In genomic region chr17:38733315-38734234, GRCh38 we compare ENCODE assay signal across 10 cellular contexts. TPM values are rescaled to one million over a fixed set of nuclear protein-coding genes. Genes with fewer than 3 reads are reported as not detected.
DNase-seq lines count a peak whose midpoint lies in the region; ATAC-seq and TF ChIP-seq lines count a peak whose summit lies in the region.
"Had no signal": no experiment of that assay in that cellular context is flagged by ENCODE, and none has a peak within 500 bp of the region (broad histone marks: within the 10 kb centered on the region; RNA-seq: fewer than 3 reads in every experiment).

No MANE protein-coding gene starts in this region.

- DNase-seq in AG09309 (ENCODE audit: low read depth) (no peak), GM12865 (ENCODE audit: low read depth) (peak; percentile 57), immature natural killer cell (no peak), NCI-H345 treated with DMSO at 0.1 percent for 48 hours (lab: John Stamatoyannopoulos, UW; ENCODE audit: unreplicated experiment) (no peak), GM03348 (ENCODE audit: low spot score) (no peak)
- DNase-seq in activated CD4-positive, alpha-beta memory T cell treated with anti-CD3 and anti-CD28 coated beads for 36 hours: peak; percentile 50
- DNase-seq: left ventricle myocardium superior, NCI-H1436 treated with DMSO at 0.1 percent for 48 hours had no signal

- H3K4me3 Mint-ChIP-seq in activated CD4-positive, alpha-beta memory T cell treated with anti-CD3 and anti-CD28 coated beads for 36 hours: no peak overlapping the region
- H3K4me3 Mint-ChIP-seq in immature natural killer cell: peak overlapping the region in 2 of 5 donors; percentile 68 to 97

- H3K4me3 ChIP-seq in AG09309 (ENCODE audit: control insufficient read depth, low read depth, low read length) (no peak overlapping the region), GM12865 (ENCODE audit: low read depth, low read length) (no peak overlapping the region)

- H3K9me3 Mint-ChIP-seq in activated CD4-positive, alpha-beta memory T cell treated with anti-CD3 and anti-CD28 coated beads for 36 hours: no peaks in the 10 kb centered on the region
- no peaks in the 10 kb centered on the region for H3K9me3 Mint-ChIP-seq in immature natural killer cell

- intact Hi-C loops in activated CD4-positive, alpha-beta memory T cell treated with anti-CD3 and anti-CD28 coated beads for 36 hours (cut with micrococcal nuclease): loop anchor here (2.0 to 5.0 kb wide), 2 partner anchors 17 to 176 kb away; no protein-coding TSS in a partner anchor

- POLR2A ChIA-PET in activated CD4-positive, alpha-beta memory T cell treated with anti-CD3 and anti-CD28 coated beads for 36 hours (lab: Charles Lee): interaction anchor here (1.0 to 1.4 kb wide), 2 partner anchors 18 to 56 kb away, joined by 4 to 9 read pairs; partner anchors contain the start of gene PSMB3

- peak overlapping the region; percentile 50 for H3K27ac Mint-ChIP-seq in activated CD4-positive, alpha-beta memory T cell treated with anti-CD3 and anti-CD28 coated beads for 36 hours
- H3K27ac Mint-ChIP-seq in immature natural killer cell: peak overlapping the region; percentile 67 to 97 (median 88)

- CTCF ChIA-PET in activated CD4-positive, alpha-beta memory T cell treated with anti-CD3 and anti-CD28 coated beads for 36 hours (lab: Charles Lee): interaction anchor here (2.1 to 8.1 kb wide), 8 partner anchors 17 to 175 kb away, joined by 6 to 210 read pairs (median 31); partner anchors contain the start of genes EPOP, MLLT6 and PSMB3

- no peaks in the 10 kb centered on the region for H3K27me3 Mint-ChIP-seq in activated CD4-positive, alpha-beta memory T cell treated with anti-CD3 and anti-CD28 coated beads for 36 hours
- peaks cover under 1 to 17% (median 8%) of the 10 kb centered on the region in 3 donors for H3K27me3 Mint-ChIP-seq in immature natural killer cell (ENCODE audit: low read depth in 3 of 3)

- ATAC-seq in GM18870 (IDR thresholded peaks at IDR 0.05; ENCODE audit: unreplicated experiment): no peak
- no peak for ATAC-seq in GM21526 (IDR thresholded peaks at IDR 0.05; ENCODE audit: low FRiP score, unreplicated experiment)

- TF ChIP-seq CTCF in AG09309 (IDR thresholded peaks at IDR 0.05; ENCODE audit: control insufficient read depth, insufficient read depth, low read depth, low read length, missing control alignments) (peak; percentile 14), GM12865 (IDR thresholded peaks at IDR 0.05; ENCODE audit: insufficient read depth, low read depth, low read length, missing control alignments) (peak; percentile 40)

- peaks cover 12% of the 10 kb centered on the region for H3K36me3 Mint-ChIP-seq in activated CD4-positive, alpha-beta memory T cell treated with anti-CD3 and anti-CD28 coated beads for 36 hours
- H3K36me3 Mint-ChIP-seq in immature natural killer cell: peaks cover 0 to 7% (median 0%) of the 10 kb centered on the region in 3 donors

- peaks cover 52% of the 10 kb centered on the region for H3K4me1 Mint-ChIP-seq in activated CD4-positive, alpha-beta memory T cell treated with anti-CD3 and anti-CD28 coated beads for 36 hours (ENCODE audit: low read depth)
- H3K4me1 Mint-ChIP-seq in immature natural killer cell: peaks cover 57 to 62% of the 10 kb centered on the region in 2 donors

RNA-seq across cellular contexts. Expression of gene CISD3, which starts 3.4 kb away (rescaled TPM):
- 10 to 100 TPM; 54.7 to 59.1 TPM for total RNA-seq in activated CD4-positive, alpha-beta memory T cell treated with anti-CD3 and anti-CD28 coated beads for 36 hours
- polyA plus RNA-seq in immature natural killer cell: 100 to 1,000 TPM; 143 to 197 (median 160) TPM

RNA-seq across cellular contexts. Expression of gene PCGF2, which starts 14.6 kb away (rescaled TPM):
- 1 to 10 TPM; 3.4 to 4.2 TPM for total RNA-seq in activated CD4-positive, alpha-beta memory T cell treated with anti-CD3 and anti-CD28 coated beads for 36 hours
- not detected for polyA plus RNA-seq in immature natural killer cell

RNA-seq across cellular contexts. Expression of gene PSMB3, which starts 19.0 kb away (rescaled TPM):
- 100 to 1,000 TPM; 335 to 348 TPM for total RNA-seq in activated CD4-positive, alpha-beta memory T cell treated with anti-CD3 and anti-CD28 coated beads for 36 hours
- polyA plus RNA-seq in immature natural killer cell: 100 to 1,000 TPM; 509 to 821 (median 662) TPM

RNA-seq across cellular contexts. Expression of gene MLLT6, which starts 28.5 kb away (rescaled TPM):
- total RNA-seq in activated CD4-positive, alpha-beta memory T cell treated with anti-CD3 and anti-CD28 coated beads for 36 hours: 100 to 1,000 TPM; 204 to 221 TPM
- polyA plus RNA-seq in immature natural killer cell: 10 to 100 TPM in 1 of 3 donors, 1 to 10 TPM in 2; 3.8 to 24.5 (median 7.4) TPM

RNA-seq across cellular contexts. Expression of gene EPOP, which starts 58.8 kb away (rescaled TPM):
- total RNA-seq in activated CD4-positive, alpha-beta memory T cell treated with anti-CD3 and anti-CD28 coated beads for 36 hours: 10 to 100 TPM; 37.1 to 38.0 TPM
- polyA plus RNA-seq in immature natural killer cell: not detected

Comparison
In these comparisons a context has a peak if more than half of its experiments do, and no peak if none do; other contexts are left out.
1. DNase-seq: peak in GM12865 (single experiment) and activated CD4-positive, alpha-beta memory T cell treated with anti-CD3 and anti-CD28 coated beads for 36 hours (single experiment); none in AG09309 (single experiment), immature natural killer cell (0 of 3), NCI-H345 treated with DMSO at 0.1 percent for 48 hours (single experiment) and GM03348 (single experiment).